1 cellular context compared by ENCODE assay signal in the genomic region with DNA sequence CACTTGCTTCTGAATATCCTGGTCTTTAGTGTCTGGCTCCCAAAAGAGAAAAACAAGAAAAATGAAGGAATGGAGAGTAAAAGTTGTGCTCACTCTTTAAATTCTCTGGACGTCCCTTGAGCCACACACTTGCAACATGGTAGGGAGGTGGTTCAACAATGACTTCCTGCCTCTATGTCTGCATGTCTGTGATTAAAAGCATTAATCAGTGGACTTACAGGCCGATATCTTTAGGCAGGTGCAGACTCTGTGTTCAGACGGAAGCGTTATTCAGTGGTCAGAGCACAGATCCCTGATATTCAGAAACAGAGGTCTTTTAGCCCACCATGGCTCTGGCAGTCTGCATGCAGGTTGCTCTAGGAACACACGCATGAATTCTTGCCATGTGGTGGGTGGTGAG.
TF ChIP-seq lines count a peak whose summit lies in the region.

No MANE protein-coding gene starts in this region.

TF ChIP-seq in K562, 482 proteins besides CTCF, POLR2A, EP300 and RAD21 (continued from another document and continues in another):
- TF ChIP-seq, protein P1, sequence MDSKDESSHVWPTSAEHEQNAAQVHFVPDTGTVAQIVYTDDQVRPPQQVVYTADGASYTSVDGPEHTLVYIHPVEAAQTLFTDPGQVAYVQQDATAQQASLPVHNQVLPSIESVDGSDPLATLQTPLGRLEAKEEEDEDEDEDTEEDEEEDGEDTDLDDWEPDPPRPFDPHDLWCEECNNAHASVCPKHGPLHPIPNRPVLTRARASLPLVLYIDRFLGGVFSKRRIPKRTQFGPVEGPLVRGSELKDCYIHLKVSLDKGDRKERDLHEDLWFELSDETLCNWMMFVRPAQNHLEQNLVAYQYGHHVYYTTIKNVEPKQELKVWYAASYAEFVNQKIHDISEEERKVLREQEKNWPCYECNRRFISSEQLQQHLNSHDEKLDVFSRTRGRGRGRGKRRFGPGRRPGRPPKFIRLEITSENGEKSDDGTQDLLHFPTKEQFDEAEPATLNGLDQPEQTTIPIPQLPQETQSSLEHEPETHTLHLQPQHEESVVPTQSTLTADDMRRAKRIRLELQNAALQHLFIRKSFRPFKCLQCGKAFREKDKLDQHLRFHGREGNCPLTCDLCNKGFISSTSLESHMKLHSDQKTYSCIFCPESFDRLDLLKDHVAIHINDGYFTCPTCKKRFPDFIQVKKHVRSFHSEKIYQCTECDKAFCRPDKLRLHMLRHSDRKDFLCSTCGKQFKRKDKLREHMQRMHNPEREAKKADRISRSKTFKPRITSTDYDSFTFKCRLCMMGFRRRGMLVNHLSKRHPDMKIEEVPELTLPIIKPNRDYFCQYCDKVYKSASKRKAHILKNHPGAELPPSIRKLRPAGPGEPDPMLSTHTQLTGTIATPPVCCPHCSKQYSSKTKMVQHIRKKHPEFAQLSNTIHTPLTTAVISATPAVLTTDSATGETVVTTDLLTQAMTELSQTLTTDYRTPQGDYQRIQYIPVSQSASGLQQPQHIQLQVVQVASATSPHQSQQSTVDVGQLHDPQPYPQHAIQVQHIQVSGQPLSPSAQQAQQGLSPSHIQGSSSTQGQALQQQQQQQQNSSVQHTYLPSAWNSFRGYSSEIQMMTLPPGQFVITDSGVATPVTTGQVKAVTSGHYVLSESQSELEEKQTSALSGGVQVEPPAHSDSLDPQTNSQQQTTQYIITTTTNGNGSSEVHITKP (IDR thresholded peaks at IDR 0.05; ENCODE audit: partially characterized antibody): no peak
- TF ChIP-seq IFI16 (CRISPR knock-in tag; IDR thresholded peaks at IDR 0.05) (no peak), SMAD2 (IDR thresholded peaks at IDR 0.05; ENCODE audit: low read depth, low read length) (no peak), FOSL1 (tag; conservative IDR thresholded peaks at IDR 0.05) (no peak), ZNF445 (CRISPR knock-in tag; IDR thresholded peaks at IDR 0.05; ENCODE audit: low read depth) (no peak), NFIC (IDR thresholded peaks at IDR 0.05) (peak; percentile 32; the same call in 1 of the 2 replicates), KLF16 (IDR thresholded peaks at IDR 0.05) (peak; percentile 65), ZHX1 (conservative IDR thresholded peaks at IDR 0.05; ENCODE audit: low read length) (no peak), HSF4 (CRISPR knock-in tag; IDR thresholded peaks at IDR 0.05; ENCODE audit: borderline replicate concordance) (no peak), STAT5A (IDR thresholded peaks at IDR 0.05; ENCODE audit: borderline replicate concordance, low read length) (peak; percentile 36; the same call in 1 of the 2 replicates), CXXC5 (CRISPR knock-in tag; IDR thresholded peaks at IDR 0.05) (no peak), ZNF280A (IDR thresholded peaks at IDR 0.05; ENCODE audit: low read depth, partially characterized antibody) (no peak), ZBTB7A (IDR thresholded peaks at IDR 0.05; ENCODE audit: borderline replicate concordance, control insufficient read depth, low read depth, low read length) (no peak), HCFC1 (IDR thresholded peaks at IDR 0.05; ENCODE audit: low read depth, low read length) (no peak), CTBP1 (IDR thresholded peaks at IDR 0.05; ENCODE audit: borderline replicate concordance) (no peak), TEAD1 (CRISPR knock-in tag; IDR thresholded peaks at IDR 0.05) (no peak), NELFE (IDR thresholded peaks at IDR 0.05; ENCODE audit: insufficient read depth, insufficient read length) (no peak), KDM1A (IDR thresholded peaks at IDR 0.05) (0 out of 4 replicates have a peak, but pooled peaks of 1 of the 2 experiments have one; percentile 36), GTF2A2 (tag; IDR thresholded peaks at IDR 0.05) (no peak), SMAD1 (IDR thresholded peaks at IDR 0.05; ENCODE audit: low read depth, low read length, partially characterized antibody) (no peak), NRF1 (conservative IDR thresholded peaks at IDR 0.05 in 1 of 2, IDR thresholded peaks at IDR 0.05 in 1 of 2) (no peak), HDAC1 (IDR thresholded peaks at IDR 0.05) (no peak), ZC3H8 (IDR thresholded peaks at IDR 0.05) (no peak), TEAD4 (IDR thresholded peaks at IDR 0.05; ENCODE audit: low read length) (peak; percentile 82), TEAD4 (CRISPR knock-in tag; IDR thresholded peaks at IDR 0.05; ENCODE audit: borderline replicate concordance) (no peak), CTCFL (IDR thresholded peaks at IDR 0.05; ENCODE audit: borderline replicate concordance, insufficient read depth, low read depth, low read length, poor library complexity, severe bottlenecking) (no peak), GABPA (tag; conservative IDR thresholded peaks at IDR 0.05; ENCODE audit: low read depth) (no peak), TAF15 (IDR thresholded peaks at IDR 0.05; ENCODE audit: low read depth, low read length) (no peak), BMI1 (IDR thresholded peaks at IDR 0.05; ENCODE audit: low read length) (no peak), ZNF316 (IDR thresholded peaks at IDR 0.05) (no peak), JUNB (CRISPR knock-in tag; conservative IDR thresholded peaks at IDR 0.05) (no peak), SRSF9 (IDR thresholded peaks at IDR 0.05; ENCODE audit: borderline replicate concordance, low read depth, low read length) (no peak), BRCA1 (IDR thresholded peaks at IDR 0.05) (no peak), BRCA1 (CRISPR knock-in tag; IDR thresholded peaks at IDR 0.05) (no peak), NCOR1 (IDR thresholded peaks at IDR 0.05) (peak; percentile 33; the same call in 1 of the 2 replicates), ZNF232 (CRISPR knock-in tag; IDR thresholded peaks at IDR 0.05) (no peak), SRSF3 (IDR thresholded peaks at IDR 0.05; ENCODE audit: insufficient read depth, low read length) (no peak), GATA2 (CRISPR knock-in tag; IDR thresholded peaks at IDR 0.05) (no peak), TAF7 (tag; IDR thresholded peaks at IDR 0.05) (no peak), HEY1 (CRISPR knock-in tag; IDR thresholded peaks at IDR 0.05; ENCODE audit: borderline replicate concordance) (no peak), RNF2 (IDR thresholded peaks at IDR 0.05) (no peak), SRF (CRISPR knock-in tag; IDR thresholded peaks at IDR 0.05) (no peak)
- TF ChIP-seq, protein P2, sequence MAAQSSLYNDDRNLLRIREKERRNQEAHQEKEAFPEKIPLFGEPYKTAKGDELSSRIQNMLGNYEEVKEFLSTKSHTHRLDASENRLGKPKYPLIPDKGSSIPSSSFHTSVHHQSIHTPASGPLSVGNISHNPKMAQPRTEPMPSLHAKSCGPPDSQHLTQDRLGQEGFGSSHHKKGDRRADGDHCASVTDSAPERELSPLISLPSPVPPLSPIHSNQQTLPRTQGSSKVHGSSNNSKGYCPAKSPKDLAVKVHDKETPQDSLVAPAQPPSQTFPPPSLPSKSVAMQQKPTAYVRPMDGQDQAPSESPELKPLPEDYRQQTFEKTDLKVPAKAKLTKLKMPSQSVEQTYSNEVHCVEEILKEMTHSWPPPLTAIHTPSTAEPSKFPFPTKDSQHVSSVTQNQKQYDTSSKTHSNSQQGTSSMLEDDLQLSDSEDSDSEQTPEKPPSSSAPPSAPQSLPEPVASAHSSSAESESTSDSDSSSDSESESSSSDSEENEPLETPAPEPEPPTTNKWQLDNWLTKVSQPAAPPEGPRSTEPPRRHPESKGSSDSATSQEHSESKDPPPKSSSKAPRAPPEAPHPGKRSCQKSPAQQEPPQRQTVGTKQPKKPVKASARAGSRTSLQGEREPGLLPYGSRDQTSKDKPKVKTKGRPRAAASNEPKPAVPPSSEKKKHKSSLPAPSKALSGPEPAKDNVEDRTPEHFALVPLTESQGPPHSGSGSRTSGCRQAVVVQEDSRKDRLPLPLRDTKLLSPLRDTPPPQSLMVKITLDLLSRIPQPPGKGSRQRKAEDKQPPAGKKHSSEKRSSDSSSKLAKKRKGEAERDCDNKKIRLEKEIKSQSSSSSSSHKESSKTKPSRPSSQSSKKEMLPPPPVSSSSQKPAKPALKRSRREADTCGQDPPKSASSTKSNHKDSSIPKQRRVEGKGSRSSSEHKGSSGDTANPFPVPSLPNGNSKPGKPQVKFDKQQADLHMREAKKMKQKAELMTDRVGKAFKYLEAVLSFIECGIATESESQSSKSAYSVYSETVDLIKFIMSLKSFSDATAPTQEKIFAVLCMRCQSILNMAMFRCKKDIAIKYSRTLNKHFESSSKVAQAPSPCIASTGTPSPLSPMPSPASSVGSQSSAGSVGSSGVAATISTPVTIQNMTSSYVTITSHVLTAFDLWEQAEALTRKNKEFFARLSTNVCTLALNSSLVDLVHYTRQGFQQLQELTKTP (IDR thresholded peaks at IDR 0.05; ENCODE audit: low read depth in 1 of 2, partially characterized antibody in 2 of 2): no peak
- TF ChIP-seq, protein P3, sequence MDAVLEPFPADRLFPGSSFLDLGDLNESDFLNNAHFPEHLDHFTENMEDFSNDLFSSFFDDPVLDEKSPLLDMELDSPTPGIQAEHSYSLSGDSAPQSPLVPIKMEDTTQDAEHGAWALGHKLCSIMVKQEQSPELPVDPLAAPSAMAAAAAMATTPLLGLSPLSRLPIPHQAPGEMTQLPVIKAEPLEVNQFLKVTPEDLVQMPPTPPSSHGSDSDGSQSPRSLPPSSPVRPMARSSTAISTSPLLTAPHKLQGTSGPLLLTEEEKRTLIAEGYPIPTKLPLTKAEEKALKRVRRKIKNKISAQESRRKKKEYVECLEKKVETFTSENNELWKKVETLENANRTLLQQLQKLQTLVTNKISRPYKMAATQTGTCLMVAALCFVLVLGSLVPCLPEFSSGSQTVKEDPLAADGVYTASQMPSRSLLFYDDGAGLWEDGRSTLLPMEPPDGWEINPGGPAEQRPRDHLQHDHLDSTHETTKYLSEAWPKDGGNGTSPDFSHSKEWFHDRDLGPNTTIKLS (IDR thresholded peaks at IDR 0.05; ENCODE audit: borderline replicate concordance, low read depth): no peak
- TF ChIP-seq, protein P4, sequence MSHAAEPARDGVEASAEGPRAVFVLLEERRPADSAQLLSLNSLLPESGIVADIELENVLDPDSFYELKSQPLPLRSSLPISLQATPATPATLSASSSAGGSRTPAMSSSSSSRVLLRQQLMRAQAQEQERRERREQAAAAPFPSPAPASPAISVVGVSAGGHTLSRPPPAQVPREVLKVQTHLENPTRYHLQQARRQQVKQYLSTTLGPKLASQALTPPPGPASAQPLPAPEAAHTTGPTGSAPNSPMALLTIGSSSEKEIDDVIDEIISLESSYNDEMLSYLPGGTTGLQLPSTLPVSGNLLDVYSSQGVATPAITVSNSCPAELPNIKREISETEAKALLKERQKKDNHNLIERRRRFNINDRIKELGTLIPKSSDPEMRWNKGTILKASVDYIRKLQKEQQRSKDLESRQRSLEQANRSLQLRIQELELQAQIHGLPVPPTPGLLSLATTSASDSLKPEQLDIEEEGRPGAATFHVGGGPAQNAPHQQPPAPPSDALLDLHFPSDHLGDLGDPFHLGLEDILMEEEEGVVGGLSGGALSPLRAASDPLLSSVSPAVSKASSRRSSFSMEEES (CRISPR knock-in tag; IDR thresholded peaks at IDR 0.05): no peak
- TF ChIP-seq, protein P5, sequence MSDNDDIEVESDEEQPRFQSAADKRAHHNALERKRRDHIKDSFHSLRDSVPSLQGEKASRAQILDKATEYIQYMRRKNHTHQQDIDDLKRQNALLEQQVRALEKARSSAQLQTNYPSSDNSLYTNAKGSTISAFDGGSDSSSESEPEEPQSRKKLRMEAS (CRISPR knock-in tag; IDR thresholded peaks at IDR 0.05): no peak
- TF ChIP-seq, protein P6, sequence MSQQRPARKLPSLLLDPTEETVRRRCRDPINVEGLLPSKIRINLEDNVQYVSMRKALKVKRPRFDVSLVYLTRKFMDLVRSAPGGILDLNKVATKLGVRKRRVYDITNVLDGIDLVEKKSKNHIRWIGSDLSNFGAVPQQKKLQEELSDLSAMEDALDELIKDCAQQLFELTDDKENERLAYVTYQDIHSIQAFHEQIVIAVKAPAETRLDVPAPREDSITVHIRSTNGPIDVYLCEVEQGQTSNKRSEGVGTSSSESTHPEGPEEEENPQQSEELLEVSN (IDR thresholded peaks at IDR 0.05; ENCODE audit: borderline replicate concordance in 1 of 2, extremely low read depth in 1 of 2, insufficient read depth in 1 of 2, insufficient read length in 1 of 2, low read depth in 1 of 2, low read length in 1 of 2, poor library complexity in 1 of 2, severe bottlenecking in 1 of 2): no peak
